In genomic region chr21:44301961-44302406, GRCh38 we compare ENCODE assay signal across 9 cellular contexts. TPM values are rescaled to one million over a fixed set of nuclear protein-coding genes. Genes with fewer than 3 reads are reported as not detected.
DNase-seq lines count a peak whose midpoint lies in the region; ATAC-seq and TF ChIP-seq lines count a peak whose summit lies in the region.
"Had no signal": no experiment of that assay in that cellular context is flagged by ENCODE, and none has a peak within 500 bp of the region (broad histone marks: within the 10 kb centered on the region; RNA-seq: fewer than 3 reads in every experiment).

No MANE protein-coding gene starts in this region.

- peak overlapping the region in 2 of 4 donors; percentile 95 to 99 for H3K4me3 ChIP-seq in Peyer's patch

- peak overlapping the region; percentile 26 to 100 (median 95) for H3K27ac ChIP-seq in Peyer's patch
- H3K27ac ChIP-seq in substantia nigra (ENCODE audit: low read depth, low read length, poor library complexity, severe bottlenecking), result peak overlapping the region; percentile 58

- H3K4me1 Mint-ChIP-seq in activated T-cell treated with anti-CD3 and anti-CD28 coated beads, Interleukin-2, amount 50 U/mL, for 4 hours (ENCODE audit: low read depth), result peaks cover 54% of the 10 kb centered on the region

- no peaks in the 10 kb centered on the region for H3K36me3 Mint-ChIP-seq in activated T-cell treated with anti-CD3 and anti-CD28 coated beads, Interleukin-2, amount 50 U/mL, for 4 hours (ENCODE audit: insufficient read depth)

- DNase-seq in activated T-cell treated with anti-CD3 and anti-CD28 coated beads, Interleukin-2, amount 50 U/mL, for 4 hours, result no peak
- no peak for DNase-seq in activated T-cell treated with anti-CD3 and anti-CD28 coated beads, Interleukin-2, amount 50 U/mL, for 1 hour
- DNase-seq in Peyer's patch, result no peak
- DNase-seq in glomerular visceral epithelial cell (ENCODE audit: extremely low spot score), result peak; percentile 18
- peak in 4 of 49 donors; percentile 24 to 47 (median 38) for DNase-seq in substantia nigra (lab: John Stamatoyannopoulos, UW)
- no peak for DNase-seq in GM20000 (ENCODE audit: low spot score)
- DNase-seq in HuH-7 (ENCODE audit: low spot score), result no peak
- no peak for DNase-seq in NCI-H128 (lab: John Stamatoyannopoulos, UW; ENCODE audit: unreplicated experiment)

- peaks cover 19 to 65% (median 23%) of the 10 kb centered on the region in 4 donors for H3K4me1 ChIP-seq in Peyer's patch

- no peaks in the 10 kb centered on the region for H3K9me3 ChIP-seq in Peyer's patch
- H3K9me3 ChIP-seq: Caco-2 had no signal

- no peak for ATAC-seq in activated T-cell treated with anti-CD3 and anti-CD28 coated beads, Interleukin-2, amount 50 U/mL, for 4 hours

- H3K27me3 ChIP-seq in Peyer's patch, result no peaks in the 10 kb centered on the region

- no peak for TF ChIP-seq POLR2A in Peyer's patch (IDR thresholded peaks at IDR 0.05)

- no peaks in the 10 kb centered on the region for H3K9me3 Mint-ChIP-seq in activated T-cell treated with anti-CD3 and anti-CD28 coated beads, Interleukin-2, amount 50 U/mL, for 4 hours

- peaks cover 0 to 13% (median 0%) of the 10 kb centered on the region in 3 donors for H3K36me3 ChIP-seq in Peyer's patch

- peak overlapping the region; percentile 79 for H3K4me3 Mint-ChIP-seq in activated T-cell treated with anti-CD3 and anti-CD28 coated beads, Interleukin-2, amount 50 U/mL, for 4 hours

- TF ChIP-seq CTCF in Peyer's patch (IDR thresholded peaks at IDR 0.05) (peak in 4 of 6 experiments; percentile 6 to 54 (median 42)), GM20000 (IDR thresholded peaks at IDR 0.05; ENCODE audit: extremely low read depth, missing control alignments) (no peak)

- no peaks in the 10 kb centered on the region for H3K27me3 Mint-ChIP-seq in activated T-cell treated with anti-CD3 and anti-CD28 coated beads, Interleukin-2, amount 50 U/mL, for 4 hours (ENCODE audit: low read depth)

RNA-seq across cellular contexts. Expression of gene PFKL, which starts 2.1 kb away (rescaled TPM):
- 100 to 1,000 TPM; 102 to 122 (median 116) TPM for total RNA-seq in activated T-cell treated with anti-CD3 and anti-CD28 coated beads, Interleukin-2, amount 50 U/mL, for 4 hours
- total RNA-seq in Peyer's patch, result 100 to 1,000 TPM; 192 to 404 (median 274) TPM

RNA-seq across cellular contexts. Expression of gene AIRE, which starts 16.3 kb away (rescaled TPM):
- not detected for total RNA-seq in activated T-cell treated with anti-CD3 and anti-CD28 coated beads, Interleukin-2, amount 50 U/mL, for 4 hours
- total RNA-seq in Peyer's patch, result 1 to 10 TPM in 1 of 4 donors, not detected in 3; 1.7 TPM
- total RNA-seq: Caco-2 had no signal

RNA-seq across cellular contexts. Expression of gene CFAP410, which starts 37.2 kb away (rescaled TPM):
- 10 to 100 TPM; 30.2 to 32.7 (median 30.5) TPM for total RNA-seq in activated T-cell treated with anti-CD3 and anti-CD28 coated beads, Interleukin-2, amount 50 U/mL, for 4 hours
- 10 to 100 TPM; 20.5 to 50.6 (median 39.9) TPM for total RNA-seq in Peyer's patch

RNA-seq across cellular contexts. Expression of gene DNMT3L, which starts 40.3 kb away (rescaled TPM):
- not detected for total RNA-seq in activated T-cell treated with anti-CD3 and anti-CD28 coated beads, Interleukin-2, amount 50 U/mL, for 4 hours
- total RNA-seq in Peyer's patch, result not detected

RNA-seq across cellular contexts. Expression of gene TRPM2, which starts 51.4 kb away (rescaled TPM):
- 10 to 100 TPM in 1 of 3 donors, 1 to 10 TPM in 1, under 1 TPM in 1; 0.95 to 21.6 (median 2.5) TPM for total RNA-seq in activated T-cell treated with anti-CD3 and anti-CD28 coated beads, Interleukin-2, amount 50 U/mL, for 4 hours
- total RNA-seq in Peyer's patch, result 10 to 100 TPM in 1 of 4 donors, 1 to 10 TPM in 3; 1.1 to 27.2 (median 3.3) TPM
